In genomic region chr11:46361283-46362145, GRCh38 we compare ENCODE assay signal across 1 cellular context.
TF ChIP-seq lines count a peak whose summit lies in the region.

No MANE protein-coding gene starts in this region.

TF ChIP-seq in K562, 482 proteins besides CTCF, POLR2A, EP300 and RAD21 (continued from another document):
- peak; percentile 86 for TF ChIP-seq ZNF592 (IDR thresholded peaks at IDR 0.05)
- 0 out of 2 replicates have a peak, but pooled peaks have one; percentile 23 for TF ChIP-seq ZNF445 (CRISPR knock-in tag; IDR thresholded peaks at IDR 0.05; ENCODE audit: low read depth)
- TF ChIP-seq MAFG (tag; conservative IDR thresholded peaks at IDR 0.05): no peak
- peak; percentile 71 for TF ChIP-seq RBFOX2 (IDR thresholded peaks at IDR 0.05; ENCODE audit: low read depth, low read length)
- TF ChIP-seq TBP (optimal IDR thresholded peaks at IDR 0.05; ENCODE audit: low read depth, low read length): peak; percentile 44
- TF ChIP-seq ZKSCAN8 (CRISPR knock-in tag; IDR thresholded peaks at IDR 0.05): no peak
- TF ChIP-seq E2F3 (CRISPR knock-in tag; IDR thresholded peaks at IDR 0.05): peak; percentile 54; the same call in 1 of the 2 replicates
- TF ChIP-seq ZNF347 (CRISPR knock-in tag; IDR thresholded peaks at IDR 0.05; ENCODE audit: low read depth): no peak
- 0 out of 2 replicates have a peak, but pooled peaks have one; percentile 28 for TF ChIP-seq CTBP1 (IDR thresholded peaks at IDR 0.05; ENCODE audit: borderline replicate concordance)
- TF ChIP-seq HMG20B (CRISPR knock-in tag; IDR thresholded peaks at IDR 0.05): no peak
- no peak for TF ChIP-seq ZNF133 (CRISPR knock-in tag; IDR thresholded peaks at IDR 0.05)
- peak; percentile 44 for TF ChIP-seq RBBP5 (IDR thresholded peaks at IDR 0.05; ENCODE audit: borderline replicate concordance, insufficient read depth, low read length, poor library complexity, severe bottlenecking)
- no peak for TF ChIP-seq HDAC3 (IDR thresholded peaks at IDR 0.05; ENCODE audit: borderline replicate concordance, partially characterized antibody)
- TF ChIP-seq LEF1 (IDR thresholded peaks at IDR 0.05): no peak
- TF ChIP-seq RBM39 (optimal IDR thresholded peaks at IDR 0.05; ENCODE audit: low read depth, low read length): no peak
- TF ChIP-seq SMAD3 (CRISPR knock-in tag; conservative IDR thresholded peaks at IDR 0.05): no peak
- TF ChIP-seq TFE3 (CRISPR knock-in tag; IDR thresholded peaks at IDR 0.05): no peak
- TF ChIP-seq BHLHE40 (IDR thresholded peaks at IDR 0.05; ENCODE audit: low read length): peak; percentile 77
- TF ChIP-seq DEAF1 (CRISPR knock-in tag; IDR thresholded peaks at IDR 0.05): no peak
- TF ChIP-seq ZNF408 (CRISPR knock-in tag; IDR thresholded peaks at IDR 0.05; ENCODE audit: low read depth): no peak
- no peak for TF ChIP-seq FOXO4 (CRISPR knock-in tag; IDR thresholded peaks at IDR 0.05)
- peak in 1 of 3 experiments; percentile 54; a peak in 1 of 6 replicates for TF ChIP-seq ZBTB11 (CRISPR knock-in tag; IDR thresholded peaks at IDR 0.05)
- no peak for TF ChIP-seq CTCFL (IDR thresholded peaks at IDR 0.05; ENCODE audit: borderline replicate concordance, insufficient read depth, low read depth, low read length, poor library complexity, severe bottlenecking)
- TF ChIP-seq GABPA (tag; conservative IDR thresholded peaks at IDR 0.05; ENCODE audit: low read depth): no peak; the same call in 1 of the 2 replicates
- TF ChIP-seq IRF2 (CRISPR knock-in tag; IDR thresholded peaks at IDR 0.05): no peak
- no peak for TF ChIP-seq NCOA1 (IDR thresholded peaks at IDR 0.05; ENCODE audit: low read depth)
- TF ChIP-seq ZNF77 (CRISPR knock-in tag; IDR thresholded peaks at IDR 0.05): no peak
- TF ChIP-seq EGR1 (conservative IDR thresholded peaks at IDR 0.05): peak; percentile 82
- TF ChIP-seq ZFP91 (CRISPR knock-in tag; IDR thresholded peaks at IDR 0.05): no peak
